9 cellular contexts compared by ENCODE assay signal in the genomic region with DNA sequence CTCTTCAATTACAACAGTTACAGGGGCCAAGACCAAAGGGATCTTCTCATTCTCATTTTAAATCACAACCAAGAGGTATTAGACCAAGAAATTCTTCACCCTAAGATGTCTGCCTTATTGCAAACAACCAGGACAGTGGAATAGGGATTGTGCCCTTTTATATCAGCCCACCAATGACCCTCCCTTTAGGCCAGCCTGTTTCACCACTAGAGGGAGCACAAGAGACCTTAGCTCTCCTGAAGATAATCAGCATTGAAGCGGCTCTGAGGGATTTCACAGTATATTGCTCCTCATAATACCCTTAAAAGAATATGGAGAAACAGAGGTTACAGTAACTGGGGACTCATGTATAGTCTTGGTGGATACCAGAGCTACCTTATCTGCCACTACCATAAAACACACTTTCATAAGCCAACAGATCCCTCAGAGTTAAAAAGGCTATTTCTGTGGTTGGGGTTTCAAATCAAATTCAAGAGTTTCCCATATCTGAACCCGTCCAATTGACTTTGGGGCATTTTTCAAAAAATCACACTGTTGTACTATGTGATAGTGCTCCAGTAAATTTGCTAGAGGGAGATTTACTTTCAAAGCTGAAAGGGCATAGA. TPM values are rescaled to one million over a fixed set of nuclear protein-coding genes. Genes with fewer than 3 reads are reported as not detected.
DNase-seq lines count a peak whose midpoint lies in the region; ATAC-seq and TF ChIP-seq lines count a peak whose summit lies in the region.
"Not testable (repeated sequence)": the region's sequence is repeated elsewhere in the genome, so short reads cannot be mapped to it uniquely, and the experiment has no call there.
"Had no signal": no experiment of that assay in that cellular context is flagged by ENCODE, and none has a peak within 500 bp of the region (broad histone marks: within the 10 kb centered on the region; RNA-seq: fewer than 3 reads in every experiment).

No MANE protein-coding gene starts in this region.

- not testable (repeated sequence) for H3K9me3 ChIP-seq in right cardiac atrium (ENCODE audit: control insufficient read depth, low read length)

- H3K27ac Mint-ChIP-seq in osteocyte (ENCODE audit: unreplicated experiment): not testable (repeated sequence)

- H3K4me3 ChIP-seq in AG09309 (ENCODE audit: control insufficient read depth, low read depth, low read length); cardiac fibroblast (replicated peaks in 1 of 2; ENCODE audit: low read depth in 2 of 2, low read length in 2 of 2); right cardiac atrium (ENCODE audit: low read length): not testable (repeated sequence)

- 57% methylated on average over 2 of the region's 2 CpGs for WGBS in right cardiac atrium

- intact Hi-C loops in right cardiac atrium (cut with DNase I): not testable (repeated sequence)

- H3K27ac ChIP-seq in VCaP; right cardiac atrium (ENCODE audit: low read length): not testable (repeated sequence)

- TF ChIP-seq CTCF in AG09309 (IDR thresholded peaks at IDR 0.05; ENCODE audit: control insufficient read depth, insufficient read depth, low read depth, low read length, missing control alignments) (peak; percentile 61), GM13976 (IDR thresholded peaks at IDR 0.05; ENCODE audit: borderline replicate concordance, control extremely low read depth, extremely low read depth, insufficient read depth, missing control alignments) (peak; percentile 8), VCaP (conservative IDR thresholded peaks at IDR 0.05) (peak; percentile 64), cardiac fibroblast (IDR thresholded peaks at IDR 0.05; ENCODE audit: low read depth, low read length) (peak; percentile 56), osteocyte (IDR thresholded peaks at IDR 0.05) (peak; percentile 63)

- H3K4me1 Mint-ChIP-seq in osteocyte (ENCODE audit: unreplicated experiment): not testable (repeated sequence)

- in situ Hi-C loops in GM13976 (cut with MboI; ENCODE audit: low sequenced_read_pairs, unreplicated experiment): not testable (repeated sequence)

- H3K27me3 Mint-ChIP-seq in osteocyte (ENCODE audit: unreplicated experiment): not testable (repeated sequence)

- not testable (repeated sequence) for H3K4me3 Mint-ChIP-seq in osteocyte (ENCODE audit: unreplicated experiment)

- not testable (repeated sequence) for H3K36me3 Mint-ChIP-seq in osteocyte (ENCODE audit: unreplicated experiment)

- H3K9me3 Mint-ChIP-seq in osteocyte (ENCODE audit: unreplicated experiment): peaks cover 11% of the 10 kb centered on the region

- DNase-seq in AG09309 (ENCODE audit: low read depth); GM13976 (ENCODE audit: low spot score); right cardiac atrium; osteocyte (ENCODE audit: extremely low spot score, unreplicated experiment): not testable (repeated sequence)
- DNase-seq in NCI-H1694 treated with DMSO at 0.1 percent for 48 hours (lab: John Stamatoyannopoulos, UW): peak; percentile 7
- DNase-seq in cardiac fibroblast (ENCODE audit: low read depth in 2 of 2): peak in 1 of 2 donors; percentile 19

- not testable (repeated sequence) for H3K4me1 ChIP-seq in right cardiac atrium (ENCODE audit: control insufficient read depth, insufficient read depth, low read length)

- ATAC-seq in HG02678 (IDR thresholded peaks at IDR 0.05; ENCODE audit: unreplicated experiment) (peak; percentile 62), right cardiac atrium (peak; percentile 68 to 84)

- H3K27me3 ChIP-seq in right cardiac atrium (ENCODE audit: control insufficient read depth, insufficient read depth): not testable (repeated sequence)

RNA-seq across cellular contexts. Expression of a gene that starts 11.5 kb away (rescaled TPM):
- total RNA-seq in right cardiac atrium (not detected), osteocyte (not detected in 2 replicates)
- not detected for polyA plus RNA-seq in right cardiac atrium
- total RNA-seq: frontal cortex had no signal

Comparison
In these comparisons a context has a peak if more than half of its experiments do, and no peak if none do; other contexts are left out.
1. CTCF ChIP-seq: peak in every context shown above with its lines; median percentile 64 in VCaP; 63 in osteocyte; 61 in AG09309; 56 in cardiac fibroblast; 8 in GM13976.